In genomic region chr17:5191541-5192417, GRCh38 we compare ENCODE assay signal across 8 cellular contexts. TPM values are rescaled to one million over a fixed set of nuclear protein-coding genes. Genes with fewer than 3 reads are reported as not detected.
DNase-seq lines count a peak whose midpoint lies in the region; ATAC-seq, FAIRE-seq and TF ChIP-seq lines count a peak whose summit lies in the region.

Gene ZNF594, minus strand, starts transcription at chr17:5191868. Its CDS starts 7,612 bp downstream, at chr17:5184256.

- peak within 1 kb of the TSS; percentile 79 for H3K27ac ChIP-seq in neural cell (ENCODE audit: low read length)

- H3F3A ChIP-seq in Loucy (ENCODE audit: low read depth) (no peaks in the 10 kb centered on the region), neural cell (ENCODE audit: insufficient read depth, low read length, poor library complexity, severe bottlenecking) (no peaks in the 10 kb centered on the region)

- H3K4me3 ChIP-seq in Loucy (ENCODE audit: low read length, poor library complexity, severe bottlenecking), result peak within 1 kb of the TSS; percentile 99
- peak within 1 kb of the TSS; percentile 88 for H3K4me3 ChIP-seq in fibroblast of villous mesenchyme (ENCODE audit: low read depth, low read length)
- peak within 1 kb of the TSS; percentile 91 for H3K4me3 ChIP-seq in neural cell (ENCODE audit: low read length)

- H3K9me2 ChIP-seq in Loucy (replicated peaks; ENCODE audit: low read depth, low read length) (no peaks in the 10 kb centered on the region), neural cell (ENCODE audit: insufficient read depth, low read length) (no peaks in the 10 kb centered on the region)

- H3K27ac Mint-ChIP-seq in stimulated activated naive CD8-positive, alpha-beta T cell treated with anti-CD3 and anti-CD28 coated beads, Interleukin-15, amount 100 ng/mL, for 72 hours, result peak within 1 kb of the TSS; percentile 95 to 97

- H2AFZ ChIP-seq in Loucy (ENCODE audit: low read length) (peak within 1 kb of the TSS; percentile 90), neural cell (ENCODE audit: low read depth, low read length) (peak within 1 kb of the TSS; percentile 92)

- TF ChIP-seq RAD21 in neural cell (conservative IDR thresholded peaks at IDR 0.05), result peak; percentile 48

- ATAC-seq in stimulated activated naive CD8-positive, alpha-beta T cell treated with anti-CD3 and anti-CD28 coated beads, Interleukin-15, amount 100 ng/mL, for 72 hours, result peak; percentile 100

- DNase-seq in ELR (ENCODE audit: low read depth) (peak; percentile 96), H54 (ENCODE audit: insufficient read length, low spot score) (peak; percentile 98), fibroblast of villous mesenchyme (ENCODE audit: low read depth) (peak; percentile 95)
- DNase-seq in activated effector memory CD4-positive, alpha-beta T cell treated with anti-CD3 and anti-CD28 coated beads, Interleukin-2, amount 50 U/mL, for 16 hours, result peak; percentile 99
- peak; percentile 98 to 99 for DNase-seq in stimulated activated naive CD8-positive, alpha-beta T cell treated with anti-CD3 and anti-CD28 coated beads, Interleukin-15, amount 100 ng/mL, for 72 hours

- H3K9ac ChIP-seq in Loucy (ENCODE audit: low read depth, low read length, poor library complexity, severe bottlenecking) (peak within 1 kb of the TSS; percentile 94), neural cell (ENCODE audit: low read length) (peak within 1 kb of the TSS; percentile 92)

- H3K27me3 ChIP-seq in Loucy (ENCODE audit: insufficient read depth, low read length, poor library complexity, severe bottlenecking) (no peaks in the 10 kb centered on the region), neural cell (ENCODE audit: insufficient read depth, low read depth, low read length) (no peaks in the 10 kb centered on the region)

- peaks cover 28% of the 10 kb centered on the region for H3K4me1 Mint-ChIP-seq in stimulated activated naive CD8-positive, alpha-beta T cell treated with anti-CD3 and anti-CD28 coated beads, Interleukin-15, amount 100 ng/mL, for 72 hours

- H3K9me3 ChIP-seq in Loucy (ENCODE audit: insufficient read depth, low read depth, low read length) (no peaks in the 10 kb centered on the region), neural cell (ENCODE audit: low read length) (no peaks in the 10 kb centered on the region)

- H3K4me1 ChIP-seq in Loucy (ENCODE audit: insufficient read depth, low read length, poor library complexity, severe bottlenecking), result peaks cover 28% of the 10 kb centered on the region

- peaks cover 12 to 14% of the 10 kb centered on the region in 2 donors for H3K9me3 Mint-ChIP-seq in stimulated activated naive CD8-positive, alpha-beta T cell treated with anti-CD3 and anti-CD28 coated beads, Interleukin-15, amount 100 ng/mL, for 72 hours

- no peaks in the 10 kb centered on the region for H3K27me3 Mint-ChIP-seq in stimulated activated naive CD8-positive, alpha-beta T cell treated with anti-CD3 and anti-CD28 coated beads, Interleukin-15, amount 100 ng/mL, for 72 hours

- TF ChIP-seq EP300 in neural cell (conservative IDR thresholded peaks at IDR 0.05; ENCODE audit: poor library complexity, severe bottlenecking), result peak; percentile 44

- H3K36me3 ChIP-seq in Loucy (ENCODE audit: insufficient read depth, low read length) (no peaks in the 10 kb centered on the region), neural cell (ENCODE audit: insufficient read depth, low read length) (no peaks in the 10 kb centered on the region)

- peak; percentile 43 for FAIRE-seq in H54 (lab: Jason Lieb, UNC)

- H3K4me3 Mint-ChIP-seq in stimulated activated naive CD8-positive, alpha-beta T cell treated with anti-CD3 and anti-CD28 coated beads, Interleukin-15, amount 100 ng/mL, for 72 hours, result peak within 1 kb of the TSS; percentile 97 to 98

- H3K79me2 ChIP-seq in Loucy (ENCODE audit: insufficient read depth, low read length), result peaks cover 27% of the 10 kb centered on the region
- H3K79me2 ChIP-seq in neural cell (replicated peaks; ENCODE audit: insufficient read depth, low read length), result peaks cover 19% of the 10 kb centered on the region

- peak; percentile 74 for TF ChIP-seq CTCF in Loucy (conservative IDR thresholded peaks at IDR 0.05; ENCODE audit: low read length)
- TF ChIP-seq CTCF in fibroblast of villous mesenchyme (IDR thresholded peaks at IDR 0.05; ENCODE audit: insufficient read depth, low read depth, low read length), result peak; percentile 64
- TF ChIP-seq CTCF in neural cell (IDR thresholded peaks at IDR 0.05; ENCODE audit: poor library complexity, severe bottlenecking), result peak; percentile 98

- H3K4me2 ChIP-seq in Loucy (ENCODE audit: low read depth, low read length, poor library complexity, severe bottlenecking), result peak within 1 kb of the TSS; percentile 99
- peak within 1 kb of the TSS; percentile 83 for H3K4me2 ChIP-seq in neural cell (ENCODE audit: low read length)

- peak; percentile 44; the same call in 1 of the 2 replicates for TF ChIP-seq POLR2A in H54 (IDR thresholded peaks at IDR 0.05; ENCODE audit: low read depth, low read length)
- peak; percentile 77 for TF ChIP-seq POLR2A in Raji (IDR thresholded peaks at IDR 0.05; ENCODE audit: insufficient read depth, low read depth, low read length)

- H4K20me1 ChIP-seq in Loucy (ENCODE audit: insufficient read depth, low read length, poor library complexity, severe bottlenecking), result no peaks in the 10 kb centered on the region
- H4K20me1 ChIP-seq in neural cell (ENCODE audit: insufficient read depth), result no peaks in the 10 kb centered on the region

TF ChIP-seq in neural cell, 6 proteins besides CTCF, POLR2A, EP300 and RAD21:
- peak; percentile 76 for TF ChIP-seq POLR2AphosphoS5 (IDR thresholded peaks at IDR 0.05)
- TF ChIP-seq EZH2 (IDR thresholded peaks at IDR 0.05; ENCODE audit: borderline replicate concordance, insufficient read depth, low read length, poor library complexity, severe bottlenecking), result no peak
- peak; percentile 75 for TF ChIP-seq REST (IDR thresholded peaks at IDR 0.05; ENCODE audit: borderline replicate concordance)
- TF ChIP-seq SMC3 (conservative IDR thresholded peaks at IDR 0.05; ENCODE audit: poor library complexity), result peak; percentile 55
- TF ChIP-seq MXI1 (conservative IDR thresholded peaks at IDR 0.05; ENCODE audit: poor library complexity, severe bottlenecking), result peak; percentile 89
- peak; percentile 52 for TF ChIP-seq TAF1 (IDR thresholded peaks at IDR 0.05; ENCODE audit: low read depth)

RNA-seq across cellular contexts. Expression of gene ZNF594, which starts in this region (rescaled TPM):
- total RNA-seq in fibroblast of villous mesenchyme, result 10.3 and 11.7 TPM in 2 replicates
- 28.2 and 31.0 TPM in 2 replicates for polyA plus RNA-seq in neural cell
- 60.9 and 67.0 TPM in 2 replicates for polyA minus RNA-seq in neural cell

Comparison
In these comparisons a context has a peak if more than half of its experiments do, and no peak if none do; other contexts are left out.
1. Peak in every context shown above with its lines: DNase-seq, ATAC-seq, H3K4me3 ChIP-seq and H3K27ac ChIP-seq.